In the genomic region with DNA sequence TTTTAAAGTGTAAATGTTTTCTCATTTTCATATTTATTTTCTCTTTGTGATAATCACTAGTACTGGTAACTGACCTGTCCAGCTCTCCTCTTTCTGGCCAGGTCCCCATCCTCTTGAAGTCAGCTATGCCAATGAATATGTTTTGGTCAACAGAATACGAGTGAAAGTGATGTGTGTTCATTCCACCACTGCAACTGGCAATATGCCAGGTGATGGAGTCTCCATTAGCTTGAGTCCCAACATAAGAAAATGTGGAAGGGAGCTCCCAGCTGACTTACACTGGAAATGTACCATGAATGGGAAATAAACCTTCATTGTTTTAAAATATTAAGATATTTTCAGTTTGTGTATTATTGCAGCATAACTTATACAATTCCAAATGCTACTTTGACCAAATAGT, we compare ENCODE assay signal across 29 cellular contexts.
"Had no signal": no experiment of that assay in that cellular context is flagged by ENCODE, and none has a peak within 500 bp of the region (broad histone marks: within the 10 kb centered on the region; RNA-seq: fewer than 3 reads in every experiment).

No MANE protein-coding gene starts in this region.

- H3K27ac ChIP-seq: ascending aorta, cardiac muscle cell, PC-9, SJCRH30, SK-N-MC had no signal

- DNase-seq: activated CD4-positive, alpha-beta T cell treated with anti-CD3 and anti-CD28 coated beads, Interleukin-2, amount 10 ng/mL, durations not matched to agents 24 days and 14 days; activated CD4-positive, alpha-beta T cell treated with anti-CD3 and anti-CD28 coated beads, Interleukin-2, amount 50 U/mL, for 4 hours; activated CD8-positive, alpha-beta T cell treated with anti-CD3 and anti-CD28 coated beads for 36 hours; activated effector memory CD4-positive, alpha-beta T cell treated with anti-CD3 and anti-CD28 coated beads, Interleukin-2, amount 50 U/mL, for 16 hours; activated naive CD4-positive, alpha-beta T cell; activated naive CD4-positive, alpha-beta T cell treated with anti-CD3 and anti-CD28 coated beads, Interleukin-2, amount 50 U/mL, for 16 hours; activated naive CD8-positive, alpha-beta T cell treated with anti-CD3 and anti-CD28 coated beads, Interleukin-2, amount 10 ng/mL, durations not matched to agents 7 days and 5 days; activated T-cell treated with anti-CD3 and anti-CD28 coated beads, Interleukin-2, amount 50 U/mL, for 1 hour; activated T-cell treated with anti-CD3 and anti-CD28 coated beads, Interleukin-2, amount 50 U/mL, for 72 hours; amygdala; Kasumi-1; MM.1S; MV-4-11; NCI-H1092; NCI-H1436 treated with DMSO at 0.1 percent for 48 hours; NCI-H1694 treated with DMSO at 0.1 percent for 48 hours; NCI-H2029; NCI-H2171 treated with DMSO at 0.1 percent for 48 hours; NCI-H2227 treated with DMSO at 0.1 percent for 48 hours; NCI-H510A treated with DMSO at 0.1 percent for 48 hours; NCI-H526 treated with DMSO at 0.1 percent for 48 hours; PC-9; SHP77 had no signal

- H3K27me3 ChIP-seq: ascending aorta, cardiac muscle cell, SJCRH30 had no signal

- FAIRE-seq: TTC549 had no signal

- H3K9me3 ChIP-seq: ascending aorta had no signal

- H2AFZ ChIP-seq: PC-9 had no signal

- H3K36me3 ChIP-seq: ascending aorta, cardiac muscle cell, SJCRH30 had no signal

- H3K4me3 ChIP-seq: ascending aorta, cardiac muscle cell, PC-9, SJCRH30, SK-N-MC had no signal

- H3K4me2 ChIP-seq: PC-9 had no signal

- ATAC-seq: activated CD8-positive, alpha-beta T cell treated with anti-CD3 and anti-CD28 coated beads for 36 hours; activated T-cell treated with anti-CD3 and anti-CD28 coated beads, Interleukin-2, amount 50 U/mL, for 72 hours; activated T-helper 17 cell treated with anti-CD3 and anti-CD28 coated beads, Interleukin-2, amount 50 U/mL, for 72 hours had no signal
